Comparison of ENCODE assay signal across 1 cellular context in the genomic region with DNA sequence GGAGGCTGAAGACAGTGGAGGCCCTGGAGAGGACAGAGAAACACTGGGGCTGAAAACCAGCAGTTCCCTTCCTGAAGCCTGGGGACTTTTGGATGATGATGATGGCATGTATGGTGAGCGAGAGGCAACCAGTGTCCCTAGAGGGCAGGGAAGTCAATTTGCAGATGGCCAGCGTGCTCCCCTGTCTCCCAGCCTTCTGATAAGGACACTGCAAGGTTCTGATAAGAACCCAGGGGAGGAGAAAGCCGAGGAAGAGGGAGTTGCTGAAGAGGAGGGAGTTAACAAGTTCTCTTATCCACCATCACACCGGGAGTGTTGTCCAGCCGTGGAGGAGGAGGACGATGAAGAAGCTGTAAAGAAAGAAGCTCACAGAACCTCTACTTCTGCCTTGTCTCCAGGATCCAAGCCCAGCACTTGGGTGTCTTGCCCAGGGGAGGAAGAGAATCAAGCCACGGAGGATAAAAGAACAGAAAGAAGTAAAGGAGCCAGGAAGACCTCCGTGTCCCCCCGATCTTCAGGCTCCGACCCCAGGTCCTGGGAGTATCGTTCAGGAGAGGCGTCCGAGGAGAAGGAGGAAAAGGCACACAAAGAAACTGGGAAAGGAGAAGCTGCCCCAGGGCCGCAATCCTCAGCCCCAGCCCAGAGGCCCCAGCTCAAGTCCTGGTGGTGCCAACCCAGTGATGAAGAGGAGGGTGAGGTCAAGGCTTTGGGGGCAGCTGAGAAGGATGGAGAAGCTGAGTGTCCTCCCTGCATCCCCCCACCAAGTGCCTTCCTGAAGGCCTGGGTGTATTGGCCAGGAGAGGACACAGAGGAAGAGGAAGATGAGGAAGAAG.
TF ChIP-seq lines count a peak whose summit lies in the region.

No MANE protein-coding gene starts in this region.

TF ChIP-seq in H1, 55 proteins besides CTCF, POLR2A, EP300 and RAD21:
- TF ChIP-seq RFX5 (IDR thresholded peaks at IDR 0.05; ENCODE audit: borderline replicate concordance, low read depth, low read length): no peak
- TF ChIP-seq, protein P1, sequence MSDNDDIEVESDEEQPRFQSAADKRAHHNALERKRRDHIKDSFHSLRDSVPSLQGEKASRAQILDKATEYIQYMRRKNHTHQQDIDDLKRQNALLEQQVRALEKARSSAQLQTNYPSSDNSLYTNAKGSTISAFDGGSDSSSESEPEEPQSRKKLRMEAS (IDR thresholded peaks at IDR 0.05): no peak
- TF ChIP-seq KDM4A (IDR thresholded peaks at IDR 0.05; ENCODE audit: low read depth, low read length, severe bottlenecking): no peak
- no peak for TF ChIP-seq RBBP5 (IDR thresholded peaks at IDR 0.05; ENCODE audit: borderline replicate concordance, low read depth, low read length)
- TF ChIP-seq KDM1A (IDR thresholded peaks at IDR 0.05; ENCODE audit: borderline replicate concordance, low read length): no peak
- no peak for TF ChIP-seq EZH2 (IDR thresholded peaks at IDR 0.05; ENCODE audit: low read depth, low read length, severe bottlenecking)
- no peak for TF ChIP-seq KDM5A (IDR thresholded peaks at IDR 0.05; ENCODE audit: low read length)
- no peak for TF ChIP-seq BRCA1 (IDR thresholded peaks at IDR 0.05; ENCODE audit: low read depth, low read length)
- TF ChIP-seq MAFK (IDR thresholded peaks at IDR 0.05; ENCODE audit: low read depth, low read length): no peak
- TF ChIP-seq SP4 (IDR thresholded peaks at IDR 0.05; ENCODE audit: low read length): no peak
- no peak for TF ChIP-seq ASH2L (IDR thresholded peaks at IDR 0.05; ENCODE audit: low read length)
- no peak for TF ChIP-seq SIRT6 (IDR thresholded peaks at IDR 0.05; ENCODE audit: low read length)
- TF ChIP-seq SAP30 (IDR thresholded peaks at IDR 0.05; ENCODE audit: insufficient read depth, insufficient replicate concordance, low read length): no peak
- TF ChIP-seq PHF8 (conservative IDR thresholded peaks at IDR 0.05; ENCODE audit: low read depth, low read length): no peak
- no peak for TF ChIP-seq HDAC6 (IDR thresholded peaks at IDR 0.05; ENCODE audit: low read depth, low read length)
- no peak for TF ChIP-seq TAF7 (optimal IDR thresholded peaks at IDR 0.05; ENCODE audit: borderline replicate concordance, low read depth, low read length)
- no peak for TF ChIP-seq RXRA (IDR thresholded peaks at IDR 0.05; ENCODE audit: insufficient read depth, low read depth, low read length)
